10 cellular contexts compared by ENCODE assay signal in the genomic region with DNA sequence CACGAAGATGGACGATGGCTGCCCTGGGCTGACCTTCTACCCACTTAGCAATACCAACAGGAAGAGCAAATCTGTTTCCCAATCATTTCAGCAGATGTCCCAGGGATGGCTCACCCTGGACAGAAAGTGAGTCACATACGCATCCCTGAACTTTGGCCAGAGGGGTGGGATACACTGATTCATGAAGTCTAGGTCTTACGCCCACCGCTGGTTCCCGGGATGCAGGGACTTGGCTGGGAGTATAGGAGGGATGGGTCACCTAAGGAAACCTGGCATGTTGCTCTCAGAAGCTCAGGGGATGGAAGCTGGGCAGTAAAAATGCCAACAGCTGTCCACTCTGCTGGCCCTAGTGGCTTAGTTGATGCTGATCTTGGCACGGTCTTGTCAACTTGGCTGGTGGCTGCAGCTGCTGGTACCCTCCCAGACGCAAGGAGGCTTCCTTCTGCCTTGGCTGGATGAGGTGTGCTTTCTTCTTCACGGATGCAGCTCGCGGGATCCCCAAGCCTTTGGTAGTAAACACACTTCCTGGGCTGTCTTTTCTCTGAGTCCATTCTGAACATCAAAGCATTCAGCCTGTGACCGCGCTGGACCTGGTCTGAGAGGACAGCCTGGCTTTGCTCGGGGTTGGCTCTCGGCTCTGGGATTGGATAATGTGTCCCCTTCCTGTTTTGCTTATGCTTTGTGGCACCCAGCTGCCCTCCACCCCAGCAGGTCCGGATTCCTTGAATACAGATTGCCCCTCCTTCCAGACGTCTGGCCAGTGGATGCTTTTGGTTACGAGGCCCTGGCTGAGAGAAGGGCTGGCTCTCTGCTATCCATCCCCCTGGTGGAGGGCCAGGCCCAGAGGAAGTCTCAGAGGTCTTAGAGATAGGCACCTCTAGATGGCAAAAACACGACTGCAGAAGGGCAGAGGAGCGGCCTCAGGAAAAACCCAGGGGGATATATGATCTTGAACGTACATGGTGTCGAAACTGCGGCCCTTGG.
DNase-seq lines count a peak whose midpoint lies in the region; ATAC-seq and TF ChIP-seq lines count a peak whose summit lies in the region.
"Had no signal": no experiment of that assay in that cellular context is flagged by ENCODE, and none has a peak within 500 bp of the region (broad histone marks: within the 10 kb centered on the region; RNA-seq: fewer than 3 reads in every experiment).

No MANE protein-coding gene starts in this region.

- peak; percentile 32 for TF ChIP-seq CTCF in type B pancreatic cell (conservative IDR thresholded peaks at IDR 0.05)

- H3K4me1 Mint-ChIP-seq in type B pancreatic cell (ENCODE audit: unreplicated experiment): peaks cover 15% of the 10 kb centered on the region

- H3K4me3 Mint-ChIP-seq in type B pancreatic cell: no peak overlapping the region

- no peaks in the 10 kb centered on the region for H3K36me3 Mint-ChIP-seq in type B pancreatic cell

- no peaks in the 10 kb centered on the region for H3K27me3 Mint-ChIP-seq in type B pancreatic cell

- intact Hi-C loops in left cardiac atrium (cut with DNase I): no loop called here
- intact Hi-C loops in Right ventricle myocardium inferior (cut with DNase I): no loop called here

- no peaks in the 10 kb centered on the region for H3K9me3 Mint-ChIP-seq in type B pancreatic cell

- peak; percentile 10 to 30 for ATAC-seq in left cardiac atrium
- no peak for ATAC-seq in Right ventricle myocardium inferior
- ATAC-seq in GM21737 (IDR thresholded peaks at IDR 0.05; ENCODE audit: unreplicated experiment): no peak
- ATAC-seq in HG03520 (IDR thresholded peaks at IDR 0.05; ENCODE audit: unreplicated experiment): no peak
- ATAC-seq: sciatic nerve had no signal

- no peak for DNase-seq in left cardiac atrium
- no peak for DNase-seq in Right ventricle myocardium inferior (ENCODE audit: missing footprints)
- peak; percentile 51 for DNase-seq in astrocyte of the hippocampus (ENCODE audit: low read depth, low spot score)
- DNase-seq in kidney tubule cell (ENCODE audit: low spot score): peak; percentile 82
- DNase-seq in type B pancreatic cell (ENCODE audit: extremely low spot score, unreplicated experiment): no peak
- DNase-seq in NCI-H69 (lab: John Stamatoyannopoulos, UW): no peak
- DNase-seq: NCI-H1105 had no signal

- peak overlapping the region; percentile 72 for H3K27ac Mint-ChIP-seq in type B pancreatic cell

Comparison
In these comparisons a context has a peak if more than half of its experiments do, and no peak if none do; other contexts are left out.
1. ATAC-seq: peak in left cardiac atrium (2 of 2); none in Right ventricle myocardium inferior (single experiment), GM21737 (single experiment) and HG03520 (single experiment).
2. DNase-seq: peak in astrocyte of the hippocampus (single experiment) and kidney tubule cell (single experiment); none in left cardiac atrium (single experiment), Right ventricle myocardium inferior (single experiment), type B pancreatic cell (single experiment) and NCI-H69 (single experiment).